32 cellular contexts compared by ENCODE assay signal in genomic region chr19:22256856-22257255, GRCh38. TPM values are rescaled to one million over a fixed set of nuclear protein-coding genes. Genes with fewer than 3 reads are reported as not detected.
"Had no signal": no experiment of that assay in that cellular context is flagged by ENCODE, and none has a peak within 500 bp of the region (broad histone marks: within the 10 kb centered on the region; RNA-seq: fewer than 3 reads in every experiment).

No MANE protein-coding gene starts in this region.

- H3K27me3 ChIP-seq: suprapubic skin, testis, thyroid gland, tibial artery, tibial nerve, transverse colon, upper lobe of left lung, upper lobe of right lung, uterus, vagina had no signal

- H3K36me3 Mint-ChIP-seq: stimulated activated effector memory CD8-positive, alpha-beta T cell treated with anti-CD3 and anti-CD28 coated beads, Interleukin-12 subunit alpha, Interleukin-12 subunit beta, amount 100 ng/mL, for 72 hours; stimulated activated memory B cell treated with anti-CD40 and anti-IgM and Interleukin-4, amounts not matched to agents 10 μg/mL and 1 μg/mL and 100 μg/mL, for 72 hours; stimulated activated naive B cell treated with anti-CD40 and anti-IgM and Interleukin-4, amounts not matched to agents 10 μg/mL and 1 μg/mL and 100 μg/mL, for 72 hours had no signal

- DNase-seq: stimulated activated CD4-positive, alpha-beta T cell treated with anti-CD3 and anti-CD28 coated beads, Interleukin-2, amount 100 ng/mL, for 24 hours; stimulated activated CD4-positive, alpha-beta T cell treated with anti-CD3 and anti-CD28 coated beads, Interleukin-2, amount 100 ng/mL, for 48 hours; stimulated activated CD4-positive, alpha-beta T cell treated with anti-CD3 and anti-CD28 coated beads, Interleukin-4, amount 100 ng/mL, for 1 hour; stimulated activated CD4-positive, alpha-beta T cell treated with anti-CD3 and anti-CD28 coated beads, Interleukin-4, amount 100 ng/mL, for 24 hours; stimulated activated CD4-positive, alpha-beta T cell treated with anti-CD3 and anti-CD28 coated beads, Interleukin-4, amount 100 ng/mL, for 4 hours; stimulated activated CD8-positive, alpha-beta memory T cell treated with anti-CD3 and anti-CD28 coated beads, Interleukin-4, amount 100 ng/mL, for 48 hours; stimulated activated naive B cell treated with anti-CD40 and anti-IgM and Interleukin-4, amounts not matched to agents 10 μg/mL and 1 μg/mL and 100 μg/mL, for 72 hours; stimulated activated naive CD4-positive, alpha-beta T cell; stimulated activated naive CD4-positive, alpha-beta T cell treated with Interleukin-2 at 50 U/mL for 16 hours; stimulated activated naive CD8-positive, alpha-beta T cell treated with anti-CD3 and anti-CD28 coated beads, Interleukin-15, amount 100 ng/mL, for 72 hours; stimulated activated naive CD8-positive, alpha-beta T cell treated with anti-CD3 and anti-CD28 coated beads, Interleukin-15, Interleukin-2, amounts not matched to agents 100 U/mL and 50 U/mL, for 24 hours; stomach; substantia nigra; testis; thyroid gland; tibial artery; transverse colon; upper lobe of left lung; upper lobe of right lung; uterus had no signal

- H3K4me1 Mint-ChIP-seq: stimulated activated effector memory CD8-positive, alpha-beta T cell treated with anti-CD3 and anti-CD28 coated beads, Interleukin-12 subunit alpha, Interleukin-12 subunit beta, amount 100 ng/mL, for 72 hours; stimulated activated memory B cell treated with anti-CD40 and anti-IgM and Interleukin-4, amounts not matched to agents 10 μg/mL and 1 μg/mL and 100 μg/mL, for 72 hours; stimulated activated naive B cell treated with anti-CD40 and anti-IgM and Interleukin-4, amounts not matched to agents 10 μg/mL and 1 μg/mL and 100 μg/mL, for 72 hours; stimulated activated naive CD8-positive, alpha-beta T cell treated with anti-CD3 and anti-CD28 coated beads, Interleukin-15, amount 100 ng/mL, for 72 hours had no signal

- FAIRE-seq: urothelium cell line had no signal

- H3K27me3 Mint-ChIP-seq: stimulated activated memory B cell treated with anti-CD40 and anti-IgM and Interleukin-4, amounts not matched to agents 10 μg/mL and 1 μg/mL and 100 μg/mL, for 72 hours; stimulated activated naive B cell treated with anti-CD40 and anti-IgM and Interleukin-4, amounts not matched to agents 10 μg/mL and 1 μg/mL and 100 μg/mL, for 72 hours; stimulated activated naive CD8-positive, alpha-beta T cell treated with anti-CD3 and anti-CD28 coated beads, Interleukin-15, amount 100 ng/mL, for 72 hours; stimulated activated naive CD8-positive, alpha-beta T cell treated with anti-CD3 and anti-CD28 coated beads, Interleukin-15, Interleukin-2, amounts not matched to agents 100 ng/mL and 50 ng/mL, for 24 hours had no signal

- H3K36me3 ChIP-seq: stomach, suprapubic skin, thoracic aorta, thyroid gland, tibial artery, tibial nerve, transverse colon, upper lobe of left lung, upper lobe of right lung, uterus, vagina had no signal

- H3K4me3 Mint-ChIP-seq: stimulated activated effector memory CD8-positive, alpha-beta T cell treated with anti-CD3 and anti-CD28 coated beads, Interleukin-12 subunit alpha, Interleukin-12 subunit beta, amount 100 ng/mL, for 72 hours; stimulated activated memory B cell treated with anti-CD40 and anti-IgM and Interleukin-4, amounts not matched to agents 10 μg/mL and 1 μg/mL and 100 μg/mL, for 72 hours; stimulated activated naive B cell treated with anti-CD40 and anti-IgM and Interleukin-4, amounts not matched to agents 10 μg/mL and 1 μg/mL and 100 μg/mL, for 72 hours; stimulated activated naive CD8-positive, alpha-beta T cell treated with anti-CD3 and anti-CD28 coated beads, Interleukin-15, amount 100 ng/mL, for 72 hours; stimulated activated naive CD8-positive, alpha-beta T cell treated with anti-CD3 and anti-CD28 coated beads, Interleukin-15, Interleukin-2, amounts not matched to agents 100 ng/mL and 50 ng/mL, for 24 hours had no signal

- H3K27ac ChIP-seq: stomach, suprapubic skin, testis, thoracic aorta, thyroid gland, tibial artery, tibial nerve, transverse colon, upper lobe of left lung, upper lobe of right lung, uterus, vagina had no signal

- ATAC-seq: stimulated activated effector memory CD8-positive, alpha-beta T cell treated with anti-CD3 and anti-CD28 coated beads, Interleukin-12 subunit alpha, Interleukin-12 subunit beta, amount 100 ng/mL, for 72 hours; stimulated activated memory B cell treated with anti-CD40 and anti-IgM and Interleukin-4, amounts not matched to agents 10 μg/mL and 1 μg/mL and 100 μg/mL, for 72 hours; stimulated activated naive B cell treated with anti-CD40 and anti-IgM and Interleukin-4, amounts not matched to agents 10 μg/mL and 1 μg/mL and 100 μg/mL, for 72 hours; stimulated activated naive CD8-positive, alpha-beta T cell treated with anti-CD3 and anti-CD28 coated beads, Interleukin-15, amount 100 ng/mL, for 72 hours; stimulated activated naive CD8-positive, alpha-beta T cell treated with anti-CD3 and anti-CD28 coated beads, Interleukin-15, Interleukin-2, amounts not matched to agents 100 U/mL and 50 U/mL, for 24 hours; upper lobe of right lung had no signal

- H3K4me3 ChIP-seq: stomach, suprapubic skin, testis, thoracic aorta, thyroid gland, tibial artery, tibial nerve, transverse colon, upper lobe of left lung, upper lobe of right lung, uterus, vagina had no signal

- H3K27ac Mint-ChIP-seq: stimulated activated effector memory CD8-positive, alpha-beta T cell treated with anti-CD3 and anti-CD28 coated beads, Interleukin-12 subunit alpha, Interleukin-12 subunit beta, amount 100 ng/mL, for 72 hours; stimulated activated memory B cell treated with anti-CD40 and anti-IgM and Interleukin-4, amounts not matched to agents 10 μg/mL and 1 μg/mL and 100 μg/mL, for 72 hours; stimulated activated naive B cell treated with anti-CD40 and anti-IgM and Interleukin-4, amounts not matched to agents 10 μg/mL and 1 μg/mL and 100 μg/mL, for 72 hours; stimulated activated naive CD8-positive, alpha-beta T cell treated with anti-CD3 and anti-CD28 coated beads, Interleukin-15, amount 100 ng/mL, for 72 hours; stimulated activated naive CD8-positive, alpha-beta T cell treated with anti-CD3 and anti-CD28 coated beads, Interleukin-15, Interleukin-2, amounts not matched to agents 100 ng/mL and 50 ng/mL, for 24 hours had no signal

- H3K4me1 ChIP-seq: stomach, suprapubic skin, testis, thyroid gland, tibial artery, tibial nerve, transverse colon, upper lobe of left lung, upper lobe of right lung, uterus, vagina had no signal

- H3K9me3 ChIP-seq: testis, thoracic aorta, thyroid gland, transverse colon, upper lobe of right lung, uterus, vagina had no signal

RNA-seq across cellular contexts. Expression of gene ZNF729, which starts 29.4 kb away (rescaled TPM):
- total RNA-seq: stomach, subcutaneous adipose tissue, suprapubic skin, thoracic aorta, thyroid gland, tibial nerve, transverse colon, upper lobe of left lung, upper lobe of right lung, ureter, urinary bladder, vagina had no signal
- polyA plus RNA-seq: stomach, thymus, urinary bladder had no signal
